27 cellular contexts compared by ENCODE assay signal in the genomic region with DNA sequence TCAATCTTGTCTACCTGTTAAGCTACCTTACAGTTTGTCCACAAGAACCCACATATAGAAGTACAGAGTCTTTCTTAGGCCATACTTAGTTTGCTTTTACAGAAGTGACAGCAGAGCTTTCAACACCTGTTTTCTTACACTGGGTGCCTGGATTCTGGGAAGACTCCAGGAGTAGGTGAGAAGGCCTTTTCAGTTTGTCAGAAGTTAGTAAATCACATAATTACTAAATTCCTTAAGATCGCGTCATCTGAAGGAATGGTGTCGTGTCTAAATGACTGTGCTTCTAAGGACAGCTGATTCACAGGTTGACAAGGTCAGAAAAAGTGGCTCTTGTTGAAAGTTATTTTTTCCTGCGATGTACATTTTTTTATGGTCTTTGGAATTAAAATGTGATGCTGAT.
DNase-seq lines count a peak whose midpoint lies in the region; ATAC-seq, FAIRE-seq and TF ChIP-seq lines count a peak whose summit lies in the region.
"Had no signal": no experiment of that assay in that cellular context is flagged by ENCODE, and none has a peak within 500 bp of the region (broad histone marks: within the 10 kb centered on the region; RNA-seq: fewer than 3 reads in every experiment).

No MANE protein-coding gene starts in this region.

- DNase-seq in Daoy (ENCODE audit: low read depth) (peak; percentile 53), LHCN-M2 (ENCODE audit: low read depth) (peak; percentile 3), WTC11 (ENCODE audit: low spot score) (no peak), kidney epithelial cell (ENCODE audit: low read depth) (peak; percentile 14), spleen (no peak), pancreas (no peak), NCI-H2227 (lab: John Stamatoyannopoulos, UW; ENCODE audit: unreplicated experiment) (no peak), hypothalamus (lab: John Stamatoyannopoulos, UW) (no peak)
- DNase-seq: activated CD4-positive, alpha-beta T cell treated with anti-CD3 and anti-CD28 coated beads, Interleukin-2, amount 10 ng/mL, durations not matched to agents 7 days and 5 days; activated CD8-positive, alpha-beta memory T cell treated with anti-CD3 and anti-CD28 coated beads, Interleukin-2, amount 10 ng/mL, durations not matched to agents 7 days and 5 days; aorta; Caco-2; cerebellar nuclear complex; GOT3; KBM-7; midbrain; MV-4-11; NCI-H187 treated with DMSO at 0.1 percent for 48 hours; NCI-H2227 treated with DMSO at 0.1 percent for 48 hours; sigmoid colon; T-helper 17 cell; upper lobe of left lung had no signal

- H3K4me3 ChIP-seq in kidney epithelial cell (ENCODE audit: low read depth, low read length) (no peak overlapping the region), spleen (no peak overlapping the region), pancreas (no peak overlapping the region)
- H3K4me3 ChIP-seq: A549, esophagus muscularis mucosa, sigmoid colon, upper lobe of left lung had no signal

- H3K9me3 ChIP-seq in spleen (peaks cover 0 to 5% (median under 1%) of the 10 kb centered on the region in 8 donors), pancreas (no peaks in the 10 kb centered on the region)
- H3K9me3 ChIP-seq: A549, Caco-2, esophagus muscularis mucosa, sigmoid colon, upper lobe of left lung had no signal

- no peaks in the 10 kb centered on the region for H3K36me3 ChIP-seq in kidney epithelial cell (ENCODE audit: control insufficient read depth, insufficient read depth, low read length)
- no peaks in the 10 kb centered on the region for H3K36me3 ChIP-seq in spleen
- H3K36me3 ChIP-seq in pancreas = no peaks in the 10 kb centered on the region
- H3K36me3 ChIP-seq: esophagus muscularis mucosa, sigmoid colon, upper lobe of left lung had no signal

- ATAC-seq in WTC11 (no peak), pancreas (no peak)
- ATAC-seq: A549; activated CD8-positive, alpha-beta memory T cell treated with anti-CD3 and anti-CD28 coated beads, Interleukin-2, amount 10 ng/mL, durations not matched to agents 7 days and 5 days; activated naive CD4-positive, alpha-beta T cell treated with anti-CD3 and anti-CD28 coated beads, Interleukin-2, amount 50 U/mL, for 72 hours; natural killer cell treated with Interleukin-12 subunit alpha and Interleukin-12 subunit beta and Interleukin-15 and Interleukin-18, amount 100 ng/mL, for 72 hours; T-helper 17 cell had no signal

- TF ChIP-seq CTCF in WTC11 (IDR thresholded peaks at IDR 0.05) (no peak), kidney epithelial cell (IDR thresholded peaks at IDR 0.05; ENCODE audit: insufficient read depth, low read length, poor library complexity, severe bottlenecking) (no peak), spleen (IDR thresholded peaks at IDR 0.05 in 8 of 11, conservative IDR thresholded peaks at IDR 0.05 in 3 of 11) (no peak), pancreas (IDR thresholded peaks at IDR 0.05) (no peak)

- H3K9me3 Mint-ChIP-seq in WTC11 = peaks cover 27% of the 10 kb centered on the region
- H3K9me3 Mint-ChIP-seq: activated CD4-positive, alpha-beta T cell treated with anti-CD3 and anti-CD28 coated beads, Interleukin-2, amount 10 ng/mL, durations not matched to agents 7 days and 5 days; activated naive CD4-positive, alpha-beta T cell treated with anti-CD3 and anti-CD28 coated beads, Interleukin-2, amount 50 U/mL, for 72 hours; natural killer cell treated with Interleukin-12 subunit alpha and Interleukin-12 subunit beta and Interleukin-15 and Interleukin-18, amount 100 ng/mL, for 72 hours had no signal

- POLR2A ChIA-PET in WTC11 (lab: Charles Lee) = interaction anchor here (0.6 kb wide), 1 partner anchor 14 kb away, joined by 4 read pairs; no protein-coding TSS in a partner anchor

- H3K4me3 Mint-ChIP-seq in WTC11 = peak overlapping the region; percentile 61
- H3K4me3 Mint-ChIP-seq: activated CD4-positive, alpha-beta T cell treated with anti-CD3 and anti-CD28 coated beads, Interleukin-2, amount 10 ng/mL, durations not matched to agents 7 days and 5 days; activated CD8-positive, alpha-beta memory T cell treated with anti-CD3 and anti-CD28 coated beads, Interleukin-2, amount 10 ng/mL, durations not matched to agents 7 days and 5 days; natural killer cell treated with Interleukin-12 subunit alpha and Interleukin-12 subunit beta and Interleukin-15 and Interleukin-18, amount 100 ng/mL, for 72 hours; T-helper 17 cell had no signal

- H3K4me1 ChIP-seq in spleen (no peaks in the 10 kb centered on the region), pancreas (no peaks in the 10 kb centered on the region)
- H3K4me1 ChIP-seq: Caco-2, parathyroid adenoma, sigmoid colon, upper lobe of left lung had no signal

- intact Hi-C loops in spleen (cut with DNase I; ENCODE audit: low total_unique reads) (no loop called here), pancreas (cut with DNase I) (no loop called here)

- 92 to 95% (median 95%) methylated on average over 4 of the region's 4 CpGs for WGBS in spleen, 5 donors
- WGBS in pancreas, 2 donors = 91 to 92% methylated on average over 4 of the region's 4 CpGs

- H3K27me3 ChIP-seq in kidney epithelial cell (ENCODE audit: control insufficient read depth, insufficient read depth, low read length) = no peaks in the 10 kb centered on the region
- no peaks in the 10 kb centered on the region for H3K27me3 ChIP-seq in spleen (replicated peaks in 1 of 7)
- no peaks in the 10 kb centered on the region for H3K27me3 ChIP-seq in pancreas
- H3K27me3 ChIP-seq: esophagus muscularis mucosa, sigmoid colon, upper lobe of left lung had no signal

- no peak for FAIRE-seq in pancreas (lab: Jason Lieb, UNC)
- FAIRE-seq: A549 had no signal

- H3K27ac ChIP-seq in spleen (no peak overlapping the region), pancreas (no peak overlapping the region)
- H3K27ac ChIP-seq: A549, esophagus muscularis mucosa, parathyroid adenoma, sigmoid colon, upper lobe of left lung had no signal

- peak overlapping the region; percentile 85 for H3K27ac Mint-ChIP-seq in WTC11
- H3K27ac Mint-ChIP-seq: activated CD4-positive, alpha-beta T cell treated with anti-CD3 and anti-CD28 coated beads, Interleukin-2, amount 10 ng/mL, durations not matched to agents 7 days and 5 days; activated CD8-positive, alpha-beta memory T cell treated with anti-CD3 and anti-CD28 coated beads, Interleukin-2, amount 10 ng/mL, durations not matched to agents 7 days and 5 days; activated naive CD4-positive, alpha-beta T cell treated with anti-CD3 and anti-CD28 coated beads, Interleukin-2, amount 50 U/mL, for 72 hours; natural killer cell treated with Interleukin-12 subunit alpha and Interleukin-12 subunit beta and Interleukin-15 and Interleukin-18, amount 100 ng/mL, for 72 hours; T-helper 17 cell had no signal

- peaks cover 88% of the 10 kb centered on the region for H3K36me3 Mint-ChIP-seq in WTC11
- H3K36me3 Mint-ChIP-seq: activated naive CD4-positive, alpha-beta T cell treated with anti-CD3 and anti-CD28 coated beads, Interleukin-2, amount 50 U/mL, for 72 hours; natural killer cell treated with Interleukin-12 subunit alpha and Interleukin-12 subunit beta and Interleukin-15 and Interleukin-18, amount 100 ng/mL, for 72 hours had no signal

- H3K27me3 Mint-ChIP-seq in WTC11 (ENCODE audit: low read depth) = no peaks in the 10 kb centered on the region
- H3K27me3 Mint-ChIP-seq: activated CD4-positive, alpha-beta T cell treated with anti-CD3 and anti-CD28 coated beads, Interleukin-2, amount 10 ng/mL, durations not matched to agents 7 days and 5 days; activated CD8-positive, alpha-beta memory T cell treated with anti-CD3 and anti-CD28 coated beads, Interleukin-2, amount 10 ng/mL, durations not matched to agents 7 days and 5 days had no signal

- CTCF ChIA-PET in WTC11 (lab: Charles Lee) = no interaction called here

- H3K4me1 Mint-ChIP-seq in WTC11 = peaks cover 68% of the 10 kb centered on the region

- no peak for TF ChIP-seq POLR2A in spleen (IDR thresholded peaks at IDR 0.05)

TF ChIP-seq in WTC11, 78 proteins besides CTCF, POLR2A, EP300 and RAD21 (continues in another document):
- TF ChIP-seq NFATC4 (CRISPR knock-in tag; IDR thresholded peaks at IDR 0.05) = 0 out of 2 replicates have a peak, but pooled peaks have one; percentile 17
- TF ChIP-seq ZNF425 (CRISPR knock-in tag; conservative IDR thresholded peaks at IDR 0.05) = peak; percentile 76; the same call in 1 of the 2 replicates
- TF ChIP-seq ZNF423 (CRISPR knock-in tag; IDR thresholded peaks at IDR 0.05) = no peak
- TF ChIP-seq ZNF671 (CRISPR knock-in tag; IDR thresholded peaks at IDR 0.05) = no peak

Comparison
In these comparisons a context has a peak if more than half of its experiments do, and no peak if none do; other contexts are left out.
1. DNase-seq: peak in Daoy (single experiment), LHCN-M2 (single experiment) and kidney epithelial cell (single experiment); none in WTC11 (single experiment), spleen (single experiment), pancreas (0 of 6), NCI-H2227 (single experiment) and hypothalamus (0 of 51).